8 cellular contexts compared by ENCODE assay signal in genomic region chr2:119290859-119291587, GRCh38.
DNase-seq lines count a peak whose midpoint lies in the region; ATAC-seq and TF ChIP-seq lines count a peak whose summit lies in the region.

No MANE protein-coding gene starts in this region.

- no peaks in the 10 kb centered on the region for H3K9me1 ChIP-seq in IMR-90 (ENCODE audit: insufficient read depth, low read length)

- no peak overlapping the region for H3K4me3 Mint-ChIP-seq in activated naive CD8-positive, alpha-beta T cell treated with anti-CD3 and anti-CD28 coated beads, Interleukin-2, amount 10 ng/mL, durations not matched to agents 7 days and 5 days

- TF ChIP-seq CTCF in IMR-90 (conservative IDR thresholded peaks at IDR 0.05; ENCODE audit: low read depth, low read length) (peak; percentile 90), right atrium auricular region (IDR thresholded peaks at IDR 0.05) (peak; percentile 74 to 87), smooth muscle cell (IDR thresholded peaks at IDR 0.05; ENCODE audit: borderline replicate concordance, insufficient read depth, poor library complexity, severe bottlenecking) (peak; percentile 90)

- H3K79me1 ChIP-seq in IMR-90 (ENCODE audit: low read depth in 1 of 2, low read length in 2 of 2) = no peaks in the 10 kb centered on the region

- dilution Hi-C loops in IMR-90 (cut with HindIII; ENCODE audit: low sequenced_read_pairs, unreplicated experiment) = no loop called here

- H3K27me3 ChIP-seq in IMR-90 (ENCODE audit: control insufficient read depth, insufficient read depth, low read length) = no peaks in the 10 kb centered on the region; the same call in 1 of the 2 replicates
- H3K27me3 ChIP-seq in right atrium auricular region = no peaks in the 10 kb centered on the region
- H3K27me3 ChIP-seq in smooth muscle cell (ENCODE audit: low read depth) = no peaks in the 10 kb centered on the region

- CTCF ChIA-PET in IMR-90 (lab: Yijun Ruan, JAX) = interaction anchor here (0.6 to 2.2 kb wide), 11 partner anchors 10 to 408 kb away, joined by 3 to 12 read pairs (median 5); no protein-coding TSS in a partner anchor

- no peak overlapping the region for H3K9ac ChIP-seq in IMR-90 (ENCODE audit: low read depth, low read length)
- H3K9ac ChIP-seq in smooth muscle cell (ENCODE audit: low read depth) = no peak overlapping the region

- H3K18ac ChIP-seq in IMR-90 (ENCODE audit: low read depth, low read length) = no peak overlapping the region

- no peaks in the 10 kb centered on the region for H3K79me2 ChIP-seq in smooth muscle cell (ENCODE audit: low read depth)

- H3K27me3 Mint-ChIP-seq in activated naive CD8-positive, alpha-beta T cell treated with anti-CD3 and anti-CD28 coated beads, Interleukin-2, amount 10 ng/mL, durations not matched to agents 7 days and 5 days = no peaks in the 10 kb centered on the region

- TF ChIP-seq RAD21 in IMR-90 (IDR thresholded peaks at IDR 0.05; ENCODE audit: low read length) = peak; percentile 95

- no peak overlapping the region for H2BK5ac ChIP-seq in IMR-90 (ENCODE audit: low read depth, low read length, poor library complexity, severe bottlenecking)

- H3K4me3 ChIP-seq in IMR-90 (ENCODE audit: insufficient read depth, low read depth, low read length) = no peak overlapping the region
- no peak overlapping the region for H3K4me3 ChIP-seq in right atrium auricular region
- no peak overlapping the region for H3K4me3 ChIP-seq in smooth muscle cell

- BruUV-seq in IMR-90 (replicated peaks; lab: Mats Ljungman, UMichigan) = no TSS peak

- H3K4me1 ChIP-seq in IMR-90 (ENCODE audit: control insufficient read depth, insufficient read depth, low read length) (no peaks in the 10 kb centered on the region), right atrium auricular region (peaks cover 0 to 9% of the 10 kb centered on the region in 2 donors), smooth muscle cell (ENCODE audit: low read depth) (no peaks in the 10 kb centered on the region)

- no peak overlapping the region for H3K23ac ChIP-seq in IMR-90 (ENCODE audit: low read depth, low read length)

- no peaks in the 10 kb centered on the region for H3K36me3 ChIP-seq in IMR-90 (ENCODE audit: control insufficient read depth, insufficient read depth, low read length)
- H3K36me3 ChIP-seq in right atrium auricular region = no peaks in the 10 kb centered on the region
- no peaks in the 10 kb centered on the region for H3K36me3 ChIP-seq in smooth muscle cell (ENCODE audit: low read depth)

- peak; percentile 62 for DNase-seq in activated gamma-delta T cell treated with Interleukin-2 at 50 U/mL for 16 hours
- DNase-seq in activated gamma-delta T cell (lab: John Stamatoyannopoulos, UW) = no peak
- DNase-seq in IMR-90 = peak; percentile 61
- peak; percentile 82 for DNase-seq in RPMI8226
- peak; percentile 64 for DNase-seq in activated naive CD8-positive, alpha-beta T cell treated with anti-CD3 and anti-CD28 coated beads, Interleukin-2, amount 10 ng/mL, durations not matched to agents 7 days and 5 days
- peak; percentile 81 for DNase-seq in right atrium auricular region (ENCODE audit: low spot score)
- peak; percentile 25 for DNase-seq in smooth muscle cell (lab: John Stamatoyannopoulos, UW; ENCODE audit: unreplicated experiment)
- no peak for DNase-seq in GOT3 (lab: John Stamatoyannopoulos, UW)

- no peak overlapping the region for H2BK15ac ChIP-seq in IMR-90 (ENCODE audit: low read depth, low read length)

- H2AFZ ChIP-seq in IMR-90 (replicated peaks; ENCODE audit: low read length, poor library complexity) (peak overlapping the region; percentile 80), smooth muscle cell (ENCODE audit: low read depth) (no peak overlapping the region)

- POLR2A ChIA-PET in IMR-90 (lab: Charles Lee; ENCODE audit: unreplicated experiment) = no interaction called here
- POLR2A ChIA-PET in activated naive CD8-positive, alpha-beta T cell treated with anti-CD3 and anti-CD28 coated beads, Interleukin-2, amount 10 ng/mL, durations not matched to agents 7 days and 5 days (lab: Charles Lee) = interaction anchor here (0.6 kb wide), 1 partner anchor 420 kb away, joined by 3 read pairs; no protein-coding TSS in a partner anchor

- H2AK5ac ChIP-seq in IMR-90 (ENCODE audit: low read depth, low read length) = no peak overlapping the region

- no peaks in the 10 kb centered on the region for H3K4me1 Mint-ChIP-seq in activated naive CD8-positive, alpha-beta T cell treated with anti-CD3 and anti-CD28 coated beads, Interleukin-2, amount 10 ng/mL, durations not matched to agents 7 days and 5 days

- WGBS in IMR-90 (ENCODE audit: extremely low coverage in 2 of 2, insufficient read length in 1 of 2), 2 experiments = 13% methylated on average over 3 of the region's 15 CpGs; no CpG with 5 or more reads in 1 of the 2 experiments
- WGBS in smooth muscle cell (ENCODE audit: low lambda C conversion rate) = 18% methylated on average over 15 of the region's 15 CpGs

- no peak overlapping the region for H2BK20ac ChIP-seq in IMR-90 (ENCODE audit: low read depth, low read length)

- H3K9me3 Mint-ChIP-seq in activated naive CD8-positive, alpha-beta T cell treated with anti-CD3 and anti-CD28 coated beads, Interleukin-2, amount 10 ng/mL, durations not matched to agents 7 days and 5 days = no peaks in the 10 kb centered on the region

- TF ChIP-seq POLR2A in IMR-90 (IDR thresholded peaks at IDR 0.05; ENCODE audit: low read depth, low read length) = no peak

- no peak overlapping the region for H3K14ac ChIP-seq in IMR-90 (replicated peaks; ENCODE audit: low read depth, low read length)

- no peak overlapping the region for H4K5ac ChIP-seq in IMR-90 (ENCODE audit: low read depth, low read length)

- H3K27ac ChIP-seq in IMR-90 (ENCODE audit: insufficient read depth, low read length) = no peak overlapping the region
- no peak overlapping the region for H3K27ac ChIP-seq in right atrium auricular region
- no peak overlapping the region for H3K27ac ChIP-seq in smooth muscle cell (ENCODE audit: low read depth)

- intact Hi-C loops in IMR-90 (cut with micrococcal nuclease) = loop anchor here (1.0 kb wide), 4 partner anchors 72 to 409 kb away; no protein-coding TSS in a partner anchor

- in situ Hi-C loops in IMR-90 (cut with MboI; ENCODE audit: low sequenced_read_pairs) = no loop called here

- H3K27ac Mint-ChIP-seq in activated naive CD8-positive, alpha-beta T cell treated with anti-CD3 and anti-CD28 coated beads, Interleukin-2, amount 10 ng/mL, durations not matched to agents 7 days and 5 days = no peak overlapping the region

- no peak overlapping the region for H3K56ac ChIP-seq in IMR-90 (ENCODE audit: extremely low read depth, insufficient read depth, low read length)

- H4K8ac ChIP-seq in IMR-90 (ENCODE audit: low read depth in 2 of 2, low read length in 2 of 2) = no peak overlapping the region

- H4K20me1 ChIP-seq in IMR-90 (ENCODE audit: insufficient read depth, low read length) (no peaks in the 10 kb centered on the region), smooth muscle cell (ENCODE audit: low read depth) (no peaks in the 10 kb centered on the region)

- ATAC-seq in IMR-90 (ENCODE audit: low read depth) = peak; percentile 92
- ATAC-seq in activated naive CD8-positive, alpha-beta T cell treated with anti-CD3 and anti-CD28 coated beads, Interleukin-2, amount 10 ng/mL, durations not matched to agents 7 days and 5 days (ENCODE audit: low read depth) = peak; percentile 82

- H3K4ac ChIP-seq in IMR-90 (ENCODE audit: low read depth, low read length) = no peak overlapping the region

- H2AK9ac ChIP-seq in IMR-90 (replicated peaks; ENCODE audit: low read depth, low read length, poor library complexity) = peak overlapping the region; percentile 80

- no peaks in the 10 kb centered on the region for H3K36me3 Mint-ChIP-seq in activated naive CD8-positive, alpha-beta T cell treated with anti-CD3 and anti-CD28 coated beads, Interleukin-2, amount 10 ng/mL, durations not matched to agents 7 days and 5 days

- H3F3A ChIP-seq in smooth muscle cell (ENCODE audit: low read depth) = no peaks in the 10 kb centered on the region

- no peak overlapping the region for H2BK120ac ChIP-seq in IMR-90 (ENCODE audit: low read depth, low read length)

- no peak overlapping the region for H4K91ac ChIP-seq in IMR-90 (ENCODE audit: insufficient read depth, low read depth, low read length)

- H3K9me3 ChIP-seq in IMR-90 (ENCODE audit: control insufficient read depth, insufficient read depth, low read length) = no peaks in the 10 kb centered on the region
- H3K9me3 ChIP-seq in right atrium auricular region = no peaks in the 10 kb centered on the region
- H3K9me3 ChIP-seq in smooth muscle cell (replicated peaks; ENCODE audit: low read depth) = no peaks in the 10 kb centered on the region

- H3K4me2 ChIP-seq in IMR-90 (ENCODE audit: low read depth, low read length) (no peak overlapping the region), smooth muscle cell (no peak overlapping the region)

TF ChIP-seq in IMR-90, 13 proteins besides CTCF, POLR2A, EP300 and RAD21:
- TF ChIP-seq MAFK (IDR thresholded peaks at IDR 0.05; ENCODE audit: low read depth, low read length) = no peak
- TF ChIP-seq SMC3 (IDR thresholded peaks at IDR 0.05; ENCODE audit: low read depth, low read length) = peak; percentile 96
- TF ChIP-seq FOS (IDR thresholded peaks at IDR 0.05; ENCODE audit: low read depth, low read length) = no peak
TF ChIP-seq in IMR-90: peak in this region for 1.

Comparison
In these comparisons a context has a peak if more than half of its experiments do, and no peak if none do; other contexts are left out.
1. DNase-seq: peak in activated gamma-delta T cell treated with Interleukin-2 at 50 U/mL for 16 hours (single experiment), IMR-90 (single experiment), RPMI8226 (single experiment), activated naive CD8-positive, alpha-beta T cell treated with anti-CD3 and anti-CD28 coated beads, Interleukin-2, amount 10 ng/mL, durations not matched to agents 7 days and 5 days (single experiment), right atrium auricular region (single experiment) and smooth muscle cell (single experiment); none in activated gamma-delta T cell (single experiment) and GOT3 (single experiment).
2. Peak in every context shown above with its lines, with median percentiles within 50 percentile points of each other: CTCF ChIP-seq.